9 cellular contexts compared by ENCODE assay signal in genomic region chr2:190088917-190089316, GRCh38. TPM values are rescaled to one million over a fixed set of nuclear protein-coding genes. Genes with fewer than 3 reads are reported as not detected.
DNase-seq lines count a peak whose midpoint lies in the region; ATAC-seq, FAIRE-seq and TF ChIP-seq lines count a peak whose summit lies in the region.
"Had no signal": no experiment of that assay in that cellular context is flagged by ENCODE, and none has a peak within 500 bp of the region (broad histone marks: within the 10 kb centered on the region; RNA-seq: fewer than 3 reads in every experiment).

No MANE protein-coding gene starts in this region.

- CTCF ChIA-PET in MCF 10A (lab: Yijun Ruan, JAX) = interaction anchor here (0.6 to 2.3 kb wide), 34 partner anchors 9 to 1137 kb away, joined by 3 to 29 read pairs (median 3); no protein-coding TSS in a partner anchor

- no peak overlapping the region for H3K9ac ChIP-seq in kidney (ENCODE audit: low read length in 2 of 2)

- H3K27ac Mint-ChIP-seq in MCF 10A (ENCODE audit: low read depth, unreplicated experiment) = no peak overlapping the region
- H3K27ac Mint-ChIP-seq: activated naive CD8-positive, alpha-beta T cell treated with anti-CD3 and anti-CD28 coated beads, Interleukin-2, amount 10 ng/mL, durations not matched to agents 7 days and 5 days had no signal

- no peak overlapping the region for H3K4me3 ChIP-seq in kidney (ENCODE audit: low read length in 2 of 2)

- in situ Hi-C loops in SK-MEL-5 (cut with HindIII; ENCODE audit: low pct_unique_long_range_greater_than_20kb, low sequenced_read_pairs) = no loop called here

- POLR2A ChIA-PET in MCF 10A (lab: Yijun Ruan, JAX) = interaction anchor here (0.6 to 1.2 kb wide), 4 partner anchors 16 to 590 kb away, joined by 3 to 4 read pairs (median 4); no protein-coding TSS in a partner anchor

- no peaks in the 10 kb centered on the region for H3K9me3 ChIP-seq in kidney (ENCODE audit: control insufficient read depth in 1 of 2, low read length in 2 of 2)

- TF ChIP-seq CTCF in MCF 10A (IDR thresholded peaks at IDR 0.05; ENCODE audit: unreplicated experiment) (peak; percentile 66), kidney (IDR thresholded peaks at IDR 0.05; ENCODE audit: borderline replicate concordance, extremely low read depth, insufficient read depth) (peak; percentile 48)

- no peaks in the 10 kb centered on the region for H3K4me1 ChIP-seq in kidney (ENCODE audit: control insufficient read depth in 1 of 2, insufficient read depth in 1 of 2, low read depth in 1 of 2, low read length in 2 of 2)

- no peak overlapping the region for H3K27ac ChIP-seq in kidney (ENCODE audit: low read depth in 2 of 2, low read length in 2 of 2)

- no peaks in the 10 kb centered on the region for H3K27me3 Mint-ChIP-seq in MCF 10A (ENCODE audit: insufficient read depth, unreplicated experiment)
- H3K27me3 Mint-ChIP-seq: activated naive CD8-positive, alpha-beta T cell treated with anti-CD3 and anti-CD28 coated beads, Interleukin-2, amount 10 ng/mL, durations not matched to agents 7 days and 5 days had no signal

- ATAC-seq in GM21381 (IDR thresholded peaks at IDR 0.05; ENCODE audit: unreplicated experiment) (peak; percentile 58), GM18519 (IDR thresholded peaks at IDR 0.05; ENCODE audit: low FRiP score, unreplicated experiment) (no peak)

- peak; percentile 37 for DNase-seq in DMS 273 treated with DMSO at 0.1 percent for 48 hours (lab: John Stamatoyannopoulos, UW)
- DNase-seq in M059J (ENCODE audit: low read depth) = peak; percentile 67
- DNase-seq in SK-MEL-5 (ENCODE audit: low read depth, low spot score) = peak; percentile 88
- DNase-seq in MCF 10A (ENCODE audit: unreplicated experiment) = peak; percentile 77
- no peak for DNase-seq in kidney
- peak; percentile 7 to 32 for DNase-seq in stimulated activated CD4-positive, alpha-beta T cell treated with anti-CD3 and anti-CD28 coated beads, Interleukin-4, amount 100 ng/mL, for 48 hours (ENCODE audit: low read depth in 2 of 2)
- DNase-seq: activated naive CD8-positive, alpha-beta T cell treated with anti-CD3 and anti-CD28 coated beads, Interleukin-2, amount 10 ng/mL, durations not matched to agents 7 days and 5 days had no signal

- no peaks in the 10 kb centered on the region for H3K36me3 ChIP-seq in kidney (ENCODE audit: control insufficient read depth in 1 of 2, insufficient read depth in 2 of 2, low read length in 2 of 2)

- H3K4me1 Mint-ChIP-seq in MCF 10A (ENCODE audit: insufficient read depth, unreplicated experiment) = no peaks in the 10 kb centered on the region
- H3K4me1 Mint-ChIP-seq: activated naive CD8-positive, alpha-beta T cell treated with anti-CD3 and anti-CD28 coated beads, Interleukin-2, amount 10 ng/mL, durations not matched to agents 7 days and 5 days had no signal

- BruUV-seq in MCF 10A (replicated peaks; lab: Mats Ljungman, UMichigan) = no TSS peak

- FAIRE-seq in kidney (lab: Jason Lieb, UNC) = peak; percentile 71

- H3K4me3 Mint-ChIP-seq in MCF 10A (ENCODE audit: unreplicated experiment) = no peak overlapping the region
- H3K4me3 Mint-ChIP-seq: activated naive CD8-positive, alpha-beta T cell treated with anti-CD3 and anti-CD28 coated beads, Interleukin-2, amount 10 ng/mL, durations not matched to agents 7 days and 5 days had no signal

- H3K9me3 Mint-ChIP-seq in MCF 10A (ENCODE audit: unreplicated experiment) = no peaks in the 10 kb centered on the region
- H3K9me3 Mint-ChIP-seq: activated naive CD8-positive, alpha-beta T cell treated with anti-CD3 and anti-CD28 coated beads, Interleukin-2, amount 10 ng/mL, durations not matched to agents 7 days and 5 days had no signal

- intact Hi-C loops in MCF 10A (cut with micrococcal nuclease) (loop anchor here (1.0 to 5.0 kb wide), 4 partner anchors 188 to 716 kb away; no protein-coding TSS in a partner anchor), kidney (cut with DNase I) (no loop called here)

- H3K36me3 Mint-ChIP-seq in MCF 10A (ENCODE audit: insufficient read depth, unreplicated experiment) = no peaks in the 10 kb centered on the region
- H3K36me3 Mint-ChIP-seq: activated naive CD8-positive, alpha-beta T cell treated with anti-CD3 and anti-CD28 coated beads, Interleukin-2, amount 10 ng/mL, durations not matched to agents 7 days and 5 days had no signal

RNA-seq across cellular contexts. Expression of gene MSTN, which starts 26.4 kb away (rescaled TPM):
- total RNA-seq in M059J (2014; rRNA removed; shearing (Covaris generic)) = 1.0 and 1.2 TPM in 2 replicates
- not detected in 2 replicates for total RNA-seq in SK-MEL-5 (2014; rRNA removed; shearing (Covaris generic))
- not detected in 2 replicates for polyA plus RNA-seq in SK-MEL-5 (2015; cell fraction: cytosol; rRNA removed)
- 0.06 TPM in 1 of 2 replicates, not detected in the other for polyA plus RNA-seq in SK-MEL-5 (2015; cell fraction: nucleus; rRNA removed)
- 0.09 and 0.10 TPM in 2 replicates for total RNA-seq in MCF 10A (2022)
- 0.38 TPM for total RNA-seq in kidney
- 0.34 TPM for polyA plus RNA-seq in kidney (ENCODE audit: insufficient read depth, low read depth, low replicate concordance)
- total RNA-seq: activated naive CD8-positive, alpha-beta T cell treated with anti-CD3 and anti-CD28 coated beads, Interleukin-2, amount 10 ng/mL, durations not matched to agents 7 days and 5 days had no signal
